In the genomic region with DNA sequence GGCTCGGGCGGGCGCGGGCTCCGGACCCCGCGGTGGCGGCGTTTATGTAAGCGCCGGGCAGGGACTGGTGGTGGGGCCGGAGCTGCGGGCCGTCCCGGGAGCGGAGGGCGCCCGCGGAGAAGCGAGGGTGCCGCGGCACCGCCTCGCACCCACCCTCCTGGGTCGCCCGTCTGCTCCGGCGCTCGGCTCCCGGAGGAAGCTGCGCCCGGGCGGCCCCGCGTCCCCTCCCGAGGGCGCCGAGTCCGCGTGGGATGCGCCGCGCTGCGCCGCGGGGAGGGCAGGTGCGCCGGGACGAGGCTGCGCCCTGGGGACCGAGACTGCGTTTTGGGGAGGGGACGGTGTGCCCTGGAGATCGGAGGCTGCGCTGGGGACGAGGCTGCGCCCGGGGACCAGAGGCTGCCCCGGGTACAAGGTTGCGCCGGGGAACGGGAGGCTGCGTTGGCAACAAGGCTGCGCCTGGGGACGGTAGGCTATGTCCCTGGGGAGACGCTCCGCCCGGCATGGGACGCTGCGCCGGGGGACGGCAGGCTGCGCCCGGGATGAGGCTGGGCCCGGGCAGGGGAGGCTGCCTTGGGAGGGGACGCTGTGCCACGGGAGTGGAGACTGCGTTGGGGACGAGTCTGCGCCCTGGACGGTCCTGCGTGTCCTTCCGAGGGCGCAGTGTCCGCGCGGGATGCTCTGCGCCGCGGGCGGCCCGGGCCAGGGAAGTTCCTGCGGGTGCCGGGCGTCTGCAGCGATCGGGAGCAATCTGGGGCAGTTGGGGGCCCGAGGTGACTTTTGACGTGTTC, we compare ENCODE assay signal across 8 cellular contexts. TPM values are rescaled to one million over a fixed set of nuclear protein-coding genes. Genes with fewer than 3 reads are reported as not detected.
DNase-seq lines count a peak whose midpoint lies in the region; ATAC-seq and TF ChIP-seq lines count a peak whose summit lies in the region.

No MANE protein-coding gene starts in this region.

- peaks cover 40% of the 10 kb centered on the region for H3K4me1 ChIP-seq in Loucy (ENCODE audit: insufficient read depth, low read length, poor library complexity, severe bottlenecking)
- H3K4me1 ChIP-seq in osteoblast (ENCODE audit: insufficient read depth, low read length): peaks cover 24% of the 10 kb centered on the region

- TF ChIP-seq CTCF in Loucy (conservative IDR thresholded peaks at IDR 0.05; ENCODE audit: low read length) (no peak), osteoblast (IDR thresholded peaks at IDR 0.05; ENCODE audit: extremely low read depth, low read depth, low read length) (no peak)

- H3K4me3 ChIP-seq in Loucy (ENCODE audit: low read length, poor library complexity, severe bottlenecking) (peak overlapping the region; percentile 77), osteoblast (ENCODE audit: insufficient read depth, low read length) (peak overlapping the region; percentile 82)

- peak overlapping the region; percentile 25; the same call in 1 of the 2 replicates for H2AFZ ChIP-seq in Loucy (ENCODE audit: low read length)
- H2AFZ ChIP-seq in osteoblast (ENCODE audit: low read length): peak overlapping the region; percentile 70

- no peak for ATAC-seq in GM18873 (IDR thresholded peaks at IDR 0.05; ENCODE audit: low FRiP score, unreplicated experiment)

- DNase-seq in activated effector memory CD4-positive, alpha-beta T cell treated with anti-CD3 and anti-CD28 coated beads, Interleukin-2, amount 50 U/mL, for 16 hours: peak; percentile 74
- DNase-seq in activated effector memory CD4-positive, alpha-beta T cell treated with Interleukin-2 at 50 U/mL for 16 hours: no peak
- peak; percentile 61 to 67 for DNase-seq in activated T-cell treated with anti-CD3 and anti-CD28 coated beads, Interleukin-2, amount 50 U/mL, for 48 hours
- DNase-seq in glomerular visceral epithelial cell (ENCODE audit: extremely low spot score): peak; percentile 28
- no peak for DNase-seq in osteoblast (ENCODE audit: insufficient read length, low spot score, missing footprints)
- DNase-seq in UCSD-AML1 (lab: John Stamatoyannopoulos, UW; ENCODE audit: unreplicated experiment): no peak

- H3K4me2 ChIP-seq in Loucy (ENCODE audit: low read depth, low read length, poor library complexity, severe bottlenecking) (peak overlapping the region; percentile 92), osteoblast (ENCODE audit: insufficient read depth, low read length) (peak overlapping the region; percentile 86)

- peak overlapping the region; percentile 75 for H3K9ac ChIP-seq in Loucy (ENCODE audit: low read depth, low read length, poor library complexity, severe bottlenecking)

- H3K27me3 ChIP-seq in Loucy (ENCODE audit: insufficient read depth, low read length, poor library complexity, severe bottlenecking): no peaks in the 10 kb centered on the region
- H3K27me3 ChIP-seq in osteoblast (ENCODE audit: insufficient read depth, low read length): no peaks in the 10 kb centered on the region

- H4K20me1 ChIP-seq in Loucy (ENCODE audit: insufficient read depth, low read length, poor library complexity, severe bottlenecking) (peaks cover 6% of the 10 kb centered on the region), osteoblast (ENCODE audit: insufficient read depth, low read length) (peaks cover 6% of the 10 kb centered on the region)

- peaks cover 10% of the 10 kb centered on the region; the same call in 1 of the 2 replicates for H3F3A ChIP-seq in Loucy (ENCODE audit: low read depth)

- H3K36me3 ChIP-seq in Loucy (ENCODE audit: insufficient read depth, low read length) (no peaks in the 10 kb centered on the region), osteoblast (ENCODE audit: insufficient read depth, low read length) (no peaks in the 10 kb centered on the region)

- H3K9me3 ChIP-seq in Loucy (ENCODE audit: insufficient read depth, low read depth, low read length) (no peaks in the 10 kb centered on the region), osteoblast (ENCODE audit: low read depth, low read length) (no peaks in the 10 kb centered on the region)

- peaks cover 36% of the 10 kb centered on the region for H3K79me2 ChIP-seq in Loucy (ENCODE audit: insufficient read depth, low read length)
- H3K79me2 ChIP-seq in osteoblast (ENCODE audit: insufficient read depth, low read length): peaks cover 38% of the 10 kb centered on the region

- H3K27ac ChIP-seq in osteoblast (ENCODE audit: low read depth, low read length): peak overlapping the region; percentile 46

- H3K9me2 ChIP-seq in Loucy (replicated peaks; ENCODE audit: low read depth, low read length): no peaks in the 10 kb centered on the region

RNA-seq across cellular contexts. Expression of a gene that starts 0.6 kb away (rescaled TPM):
- total RNA-seq in osteoblast: 19.5 and 28.9 TPM in 2 replicates

Comparison
In these comparisons a context has a peak if more than half of its experiments do, and no peak if none do; other contexts are left out.
1. DNase-seq: peak in activated effector memory CD4-positive, alpha-beta T cell treated with anti-CD3 and anti-CD28 coated beads, Interleukin-2, amount 50 U/mL, for 16 hours (single experiment), activated T-cell treated with anti-CD3 and anti-CD28 coated beads, Interleukin-2, amount 50 U/mL, for 48 hours (2 of 2) and glomerular visceral epithelial cell (single experiment); none in activated effector memory CD4-positive, alpha-beta T cell treated with Interleukin-2 at 50 U/mL for 16 hours (single experiment), osteoblast (single experiment) and UCSD-AML1 (single experiment).